ENCODE assay signal across 1 cellular context in the genomic region with DNA sequence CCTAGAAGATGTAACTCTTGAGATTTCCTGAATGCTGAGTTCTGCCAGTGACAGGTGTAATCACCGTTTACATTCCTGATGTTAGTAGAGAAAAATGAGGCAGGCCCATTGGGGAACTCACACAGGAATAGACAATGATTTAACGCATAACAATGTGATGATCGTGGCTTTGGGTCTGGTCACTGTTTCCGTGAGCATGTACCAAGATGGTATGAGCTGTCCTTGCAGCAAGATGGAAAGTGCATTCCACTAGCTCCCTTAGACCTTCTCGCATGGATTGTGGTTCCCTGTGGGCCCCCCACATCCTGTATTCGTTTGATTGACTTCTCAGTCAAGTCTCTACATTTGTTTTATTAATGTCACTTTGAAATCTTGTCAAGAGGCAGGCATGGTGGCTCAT.
TF ChIP-seq lines count a peak whose summit lies in the region.

No MANE protein-coding gene starts in this region.

TF ChIP-seq in SK-N-SH, 30 proteins besides CTCF, POLR2A, EP300 and RAD21 (continued from another document):
- TF ChIP-seq, protein P1, sequence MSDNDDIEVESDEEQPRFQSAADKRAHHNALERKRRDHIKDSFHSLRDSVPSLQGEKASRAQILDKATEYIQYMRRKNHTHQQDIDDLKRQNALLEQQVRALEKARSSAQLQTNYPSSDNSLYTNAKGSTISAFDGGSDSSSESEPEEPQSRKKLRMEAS (IDR thresholded peaks at IDR 0.05; ENCODE audit: low read depth), result no peak
